ENCODE assay signal across 8 cellular contexts in the genomic region with DNA sequence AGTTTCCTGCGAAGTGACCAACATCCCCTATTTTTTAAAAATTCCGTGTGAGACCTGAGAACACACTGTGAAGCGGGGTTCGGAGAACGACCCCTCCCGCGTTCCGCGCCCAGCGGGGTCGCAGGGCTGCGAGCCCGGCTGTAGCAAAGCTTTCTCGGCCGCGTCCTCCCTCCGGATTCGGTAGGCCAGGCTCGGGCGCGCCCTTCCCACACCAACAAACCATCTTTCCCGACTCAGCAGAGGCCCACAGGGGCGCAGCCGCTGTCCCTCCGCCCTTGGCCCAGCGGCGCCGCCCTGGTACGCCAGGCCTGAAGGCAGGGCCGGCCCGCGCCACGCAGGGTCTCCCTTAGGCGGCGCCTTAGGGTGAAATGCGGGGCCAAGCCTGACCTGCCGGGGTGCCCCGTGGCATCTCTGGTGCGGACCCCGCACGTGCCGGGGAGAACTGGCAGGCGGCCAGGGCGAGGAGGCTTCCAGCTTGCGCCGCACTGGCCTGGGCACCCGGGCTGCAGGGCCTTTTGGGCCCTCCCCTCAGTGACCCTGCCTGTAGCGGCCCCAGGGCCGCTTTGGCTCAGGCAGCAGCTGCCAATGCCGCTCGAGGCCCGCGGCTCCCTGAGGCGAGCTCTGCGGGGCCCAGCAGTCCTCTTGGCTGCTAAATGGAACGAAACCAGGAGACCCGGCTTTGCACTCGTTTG. TPM values are rescaled to one million over a fixed set of nuclear protein-coding genes. Genes with fewer than 3 reads are reported as not detected.
A peak's percentile ranks its signal among the peaks of the same experiment; 100 is the strongest.
DNase-seq lines count a peak whose midpoint lies in the region; ATAC-seq and TF ChIP-seq lines count a peak whose summit lies in the region.

No MANE protein-coding gene starts in this region.

- ATAC-seq in CD4-positive, CD25-positive, alpha-beta regulatory T cell (ENCODE audit: low read depth in 2 of 2), result peak in 1 of 2 donors; percentile 22

- H4K8ac ChIP-seq in neuronal stem cell (ENCODE audit: low read depth, low read length), result no peak overlapping the region

- H3K36me3 ChIP-seq in CD4-positive, CD25-positive, alpha-beta regulatory T cell (ENCODE audit: control insufficient read depth, insufficient read depth, low read length), result no peaks in the 10 kb centered on the region
- H3K36me3 ChIP-seq in MM.1S (replicated peaks; ENCODE audit: insufficient read depth, low read length) (no peaks in the 10 kb centered on the region), esophagus muscularis mucosa (no peaks in the 10 kb centered on the region), neuronal stem cell (replicated peaks in 1 of 2; ENCODE audit: control insufficient read depth in 2 of 2, insufficient read depth in 2 of 2, low read length in 2 of 2) (peaks cover 3 to 14% of the 10 kb centered on the region in 2 donors)

- TF ChIP-seq CTCF in MM.1S (IDR thresholded peaks at IDR 0.05; ENCODE audit: low read length) (no peak), esophagus muscularis mucosa (IDR thresholded peaks at IDR 0.05) (no peak)

- no peaks in the 10 kb centered on the region for H3F3A ChIP-seq in MM.1S (ENCODE audit: insufficient read depth, low read length)

- peaks cover 0 to 55% (median 30%) of the 10 kb centered on the region in 4 donors for H3K4me1 Mint-ChIP-seq in CD4-positive, CD25-positive, alpha-beta regulatory T cell

- H4K91ac ChIP-seq in neuronal stem cell (ENCODE audit: low read depth, low read length, poor library complexity), result peak overlapping the region; percentile 16

- H2AFZ ChIP-seq in MM.1S (ENCODE audit: low read length), result peak overlapping the region; percentile 80
- peak overlapping the region; percentile 84 for H2AFZ ChIP-seq in neuronal stem cell (ENCODE audit: low read length)

- H3K36me3 Mint-ChIP-seq in CD4-positive, CD25-positive, alpha-beta regulatory T cell, result no peaks in the 10 kb centered on the region

- peak overlapping the region; percentile 67 for H2BK5ac ChIP-seq in neuronal stem cell (ENCODE audit: low read length)

- no peaks in the 10 kb centered on the region for H3K9me2 ChIP-seq in MM.1S (replicated peaks; ENCODE audit: insufficient read depth, low read length)

- H3K23ac ChIP-seq in neuronal stem cell (ENCODE audit: low read depth, low read length, poor library complexity), result peak overlapping the region; percentile 76

- peak overlapping the region; percentile 90 for H3K18ac ChIP-seq in neuronal stem cell (ENCODE audit: low read length)

- 8% methylated on average over 10 of the region's 58 CpGs for WGBS in esophagus muscularis mucosa
- WGBS in neuronal stem cell (ENCODE audit: extremely low coverage in 2 of 2, insufficient read length in 2 of 2, insufficient replicate concordance in 1 of 2), 2 donors, result no CpG with 5 or more reads among the region's 58 CpGs

- H3K9me3 ChIP-seq in CD4-positive, CD25-positive, alpha-beta regulatory T cell (ENCODE audit: control insufficient read depth in 2 of 2, low read length in 2 of 2), result peaks cover 0 to 2% of the 10 kb centered on the region in 2 experiments
- no peaks in the 10 kb centered on the region for H3K9me3 ChIP-seq in MM.1S (replicated peaks; ENCODE audit: insufficient read depth, low read length)
- H3K9me3 ChIP-seq in esophagus muscularis mucosa, result peaks cover 0 to 6% (median 0%) of the 10 kb centered on the region in 4 donors
- H3K9me3 ChIP-seq in neuronal stem cell (replicated peaks in 1 of 2; ENCODE audit: control insufficient read depth in 2 of 2, insufficient read depth in 1 of 2, low read depth in 1 of 2, low read length in 2 of 2), result peaks cover 2 to 30% of the 10 kb centered on the region in 2 donors

- peaks cover 83% of the 10 kb centered on the region for H3K27me3 Mint-ChIP-seq in CD4-positive, CD25-positive, alpha-beta regulatory T cell

- H3K9ac ChIP-seq in MM.1S (ENCODE audit: low read length) (no peak overlapping the region), neuronal stem cell (ENCODE audit: low read depth, low read length, poor library complexity) (peak overlapping the region; percentile 7)

- peaks cover 51% of the 10 kb centered on the region for H3K4me1 ChIP-seq in CD4-positive, CD25-positive, alpha-beta regulatory T cell (ENCODE audit: control insufficient read depth, insufficient read depth, low read length, poor library complexity, severe bottlenecking)
- H3K4me1 ChIP-seq in MM.1S (ENCODE audit: low read length), result no peaks in the 10 kb centered on the region
- H3K4me1 ChIP-seq in esophagus muscularis mucosa, result peaks cover 44 to 64% (median 57%) of the 10 kb centered on the region in 4 donors
- H3K4me1 ChIP-seq in neuronal stem cell (ENCODE audit: control insufficient read depth in 2 of 2, insufficient read depth in 1 of 2, low read depth in 1 of 2, low read length in 2 of 2), result peaks cover 0 to 25% of the 10 kb centered on the region in 2 donors

- no peak for TF ChIP-seq POLR2A in esophagus muscularis mucosa (IDR thresholded peaks at IDR 0.05; ENCODE audit: low read depth)

- intact Hi-C loops in esophagus muscularis mucosa (cut with DNase I), result no loop called here

- DNase-seq in CD4-positive, CD25-positive, alpha-beta regulatory T cell, result no peak
- no peak for DNase-seq in MM.1S
- no peak for DNase-seq in esophagus muscularis mucosa (ENCODE audit: extremely low spot score)
- DNase-seq in neuronal stem cell (ENCODE audit: low spot score), result peak; percentile 65
- DNase-seq in NCI-H146 treated with DMSO at 0.1 percent for 48 hours (lab: John Stamatoyannopoulos, UW; ENCODE audit: unreplicated experiment), result no peak
- no peak for DNase-seq in epidermal melanocyte (ENCODE audit: insufficient read length, low spot score)
- no peak for DNase-seq in DMS 273 (lab: John Stamatoyannopoulos, UW; ENCODE audit: unreplicated experiment)
- DNase-seq in H4 (ENCODE audit: low spot score), result no peak

- H4K20me1 ChIP-seq in MM.1S (ENCODE audit: insufficient read depth, low read length), result no peaks in the 10 kb centered on the region

- H3K27me3 ChIP-seq in CD4-positive, CD25-positive, alpha-beta regulatory T cell (ENCODE audit: control insufficient read depth, insufficient read depth, low read length), result peaks cover 50% of the 10 kb centered on the region
- H3K27me3 ChIP-seq in MM.1S (replicated peaks; ENCODE audit: insufficient read depth, low read length) (no peaks in the 10 kb centered on the region), esophagus muscularis mucosa (peaks cover 11 to 100% (median 86%) of the 10 kb centered on the region in 4 donors), neuronal stem cell (ENCODE audit: control insufficient read depth in 3 of 3, insufficient read depth in 3 of 3, low read depth in 1 of 3, low read length in 3 of 3) (peaks cover 10 to 94% (median 58%) of the 10 kb centered on the region in 3 experiments)

- peak overlapping the region; percentile 65 for H2BK12ac ChIP-seq in neuronal stem cell (ENCODE audit: low read length)

- no peak overlapping the region for H3K27ac Mint-ChIP-seq in CD4-positive, CD25-positive, alpha-beta regulatory T cell

- H2BK120ac ChIP-seq in neuronal stem cell (ENCODE audit: low read depth, low read length), result peak overlapping the region; percentile 16

- H3K9me3 Mint-ChIP-seq in CD4-positive, CD25-positive, alpha-beta regulatory T cell, result peaks cover 0 to 7% (median 2%) of the 10 kb centered on the region in 7 donors

- H3K79me1 ChIP-seq in neuronal stem cell (ENCODE audit: low read depth, low read length), result peaks cover 2% of the 10 kb centered on the region

- peak overlapping the region; percentile 72 for H2AK5ac ChIP-seq in neuronal stem cell (ENCODE audit: low read depth, low read length)

- no peak for TF ChIP-seq EP300 in esophagus muscularis mucosa (IDR thresholded peaks at IDR 0.05)

- no peak overlapping the region for H3K4me3 ChIP-seq in CD4-positive, CD25-positive, alpha-beta regulatory T cell (ENCODE audit: low read depth, low read length)
- H3K4me3 ChIP-seq in MM.1S (ENCODE audit: low read length) (peak overlapping the region; percentile 54; the same call in 1 of the 2 replicates), esophagus muscularis mucosa (peak overlapping the region; percentile 11 to 44 (median 24)), neuronal stem cell (ENCODE audit: low read length in 2 of 2) (peak overlapping the region in 1 of 2 donors; percentile 2)

- no peak overlapping the region for H3K27ac ChIP-seq in CD4-positive, CD25-positive, alpha-beta regulatory T cell (ENCODE audit: insufficient read depth, low read length, poor library complexity, severe bottlenecking)
- no peak overlapping the region for H3K27ac ChIP-seq in MM.1S (ENCODE audit: low read length)
- no peak overlapping the region for H3K27ac ChIP-seq in esophagus muscularis mucosa (replicated peaks in 1 of 4)
- H3K27ac ChIP-seq in neuronal stem cell (replicated peaks; ENCODE audit: low read length), result peak overlapping the region; percentile 85

- peak overlapping the region; percentile 79 for H3K4ac ChIP-seq in neuronal stem cell (ENCODE audit: low read length)

- H3K4me2 ChIP-seq in MM.1S (ENCODE audit: low read depth, low read length), result peak overlapping the region; percentile 76; the same call in 1 of the 2 replicates
- H3K4me2 ChIP-seq in neuronal stem cell (ENCODE audit: insufficient read depth, low read length, poor library complexity, severe bottlenecking), result peak overlapping the region; percentile 43

- no peaks in the 10 kb centered on the region for H3K79me2 ChIP-seq in MM.1S (ENCODE audit: low read length)

- no peak overlapping the region for H3K14ac ChIP-seq in neuronal stem cell (ENCODE audit: low read length)

- H2BK15ac ChIP-seq in neuronal stem cell (ENCODE audit: low read length), result peak overlapping the region; percentile 96

- peak overlapping the region in 3 of 4 donors; percentile 23 to 67 (median 61) for H3K4me3 Mint-ChIP-seq in CD4-positive, CD25-positive, alpha-beta regulatory T cell

RNA-seq across cellular contexts. Expression of a gene that starts 8.3 kb away (rescaled TPM):
- total RNA-seq in CD4-positive, CD25-positive, alpha-beta regulatory T cell, result not detected
- polyA plus RNA-seq in CD4-positive, CD25-positive, alpha-beta regulatory T cell, result not detected
- total RNA-seq in esophagus muscularis mucosa, result under 1 TPM in 1 of 4 donors, not detected in 3; 0.26 TPM
- 10.3 TPM for polyA plus RNA-seq in neuronal stem cell (2013, experiment 1 of 2)
- polyA plus RNA-seq in neuronal stem cell (2013, experiment 2 of 2), result 10.4 TPM
- 0.64 and 0.85 TPM in 2 replicates for total RNA-seq in H4 (2014; rRNA removed; shearing (Covaris generic))
